Comparison of ENCODE assay signal across 14 cellular contexts in genomic region chr15:74038707-74039655, GRCh38. TPM values are rescaled to one million over a fixed set of nuclear protein-coding genes. Genes with fewer than 3 reads are reported as not detected.
DNase-seq lines count a peak whose midpoint lies in the region; ATAC-seq and TF ChIP-seq lines count a peak whose summit lies in the region.
"Had no signal": no experiment of that assay in that cellular context is flagged by ENCODE, and none has a peak within 500 bp of the region (broad histone marks: within the 10 kb centered on the region; RNA-seq: fewer than 3 reads in every experiment).

No MANE protein-coding gene starts in this region.

- TF ChIP-seq EP300 in gastroesophageal sphincter (IDR thresholded peaks at IDR 0.05), result no peak

- peak; percentile 58 for DNase-seq in EH (ENCODE audit: low read depth)
- peak; percentile 89 for DNase-seq in amniotic epithelial cell (ENCODE audit: low read depth)
- DNase-seq in smooth muscle cell (lab: John Stamatoyannopoulos, UW; ENCODE audit: unreplicated experiment), result no peak
- DNase-seq in iPS-NIHi7 (ENCODE audit: extremely low spot score), result no peak
- DNase-seq: DMS53; NCI-H82; stimulated activated naive CD4-positive, alpha-beta T cell treated with Interleukin-2 at 50 U/mL for 16 hours had no signal

- H3K36me3 ChIP-seq in gastroesophageal sphincter (peaks cover 0 to 74% of the 10 kb centered on the region in 2 donors), smooth muscle cell (ENCODE audit: low read depth) (no peaks in the 10 kb centered on the region)

- no peaks in the 10 kb centered on the region for H3K79me2 ChIP-seq in smooth muscle cell (ENCODE audit: low read depth)

- H3K27ac ChIP-seq in gastroesophageal sphincter (peak overlapping the region in 3 of 4 donors; percentile 52 to 73 (median 63)), smooth muscle cell (ENCODE audit: low read depth) (peak overlapping the region; percentile 98)
- H3K27ac ChIP-seq: pancreas, SK-N-MC had no signal

- H3K9me3 ChIP-seq in gastroesophageal sphincter (no peaks in the 10 kb centered on the region), smooth muscle cell (replicated peaks; ENCODE audit: low read depth) (no peaks in the 10 kb centered on the region)
- H3K9me3 ChIP-seq: breast epithelium, pancreas had no signal

- H3K9ac ChIP-seq in smooth muscle cell (ENCODE audit: low read depth), result no peak overlapping the region

- H3K4me2 ChIP-seq in smooth muscle cell, result peak overlapping the region; percentile 80

- H4K20me1 ChIP-seq in smooth muscle cell (ENCODE audit: low read depth), result no peaks in the 10 kb centered on the region

- 53 to 55% methylated on average over 3 to 6 of the region's 9 CpGs for WGBS in gastroesophageal sphincter (ENCODE audit: low coverage in 1 of 2), 2 donors
- 68% methylated on average over 9 of the region's 9 CpGs for WGBS in smooth muscle cell (ENCODE audit: low lambda C conversion rate)

- TF ChIP-seq CTCF in gastroesophageal sphincter (IDR thresholded peaks at IDR 0.05) (no peak), smooth muscle cell (IDR thresholded peaks at IDR 0.05; ENCODE audit: borderline replicate concordance, insufficient read depth, poor library complexity, severe bottlenecking) (no peak)

- H2AFZ ChIP-seq in smooth muscle cell (ENCODE audit: low read depth), result no peak overlapping the region

- H3K4me1 ChIP-seq in gastroesophageal sphincter (peaks cover 0 to 58% (median 20%) of the 10 kb centered on the region in 3 donors), smooth muscle cell (ENCODE audit: low read depth) (peaks cover 18% of the 10 kb centered on the region)
- H3K4me1 ChIP-seq: breast epithelium, pancreas had no signal

- H3K4me3 ChIP-seq in gastroesophageal sphincter (no peak overlapping the region), smooth muscle cell (no peak overlapping the region)
- H3K4me3 ChIP-seq: breast epithelium, pancreas, SK-N-MC had no signal

- TF ChIP-seq POLR2A in gastroesophageal sphincter (IDR thresholded peaks at IDR 0.05), result no peak

- no peak for ATAC-seq in gastroesophageal sphincter
- no peak for ATAC-seq in HG02970 (IDR thresholded peaks at IDR 0.05; ENCODE audit: low FRiP score, unreplicated experiment)
- ATAC-seq in GM21717 (IDR thresholded peaks at IDR 0.05; ENCODE audit: unreplicated experiment), result no peak
- ATAC-seq: activated T-helper 17 cell treated with anti-CD3 and anti-CD28 coated beads, Interleukin-2, amount 50 U/mL, for 72 hours; pancreas had no signal

- H3F3A ChIP-seq in smooth muscle cell (ENCODE audit: low read depth), result peaks cover 14% of the 10 kb centered on the region

- H3K27me3 ChIP-seq in gastroesophageal sphincter, result no peaks in the 10 kb centered on the region
- no peaks in the 10 kb centered on the region for H3K27me3 ChIP-seq in smooth muscle cell (ENCODE audit: low read depth)
- H3K27me3 ChIP-seq: breast epithelium, pancreas had no signal

RNA-seq across cellular contexts. Expression of gene GOLGA6A, which starts 43.4 kb away (rescaled TPM):
- total RNA-seq in gastroesophageal sphincter, result 1 to 10 TPM in 1 of 4 donors, under 1 TPM in 2, not detected in 1; 0.15 to 1.3 (median 0.31) TPM
- total RNA-seq in smooth muscle cell, result 0.09 and 0.13 TPM in 2 replicates
- polyA plus RNA-seq in smooth muscle cell, result 0.14 TPM in 1 of 2 replicates, not detected in the other
- total RNA-seq: pancreas had no signal
- polyA plus RNA-seq: pancreas had no signal

RNA-seq across cellular contexts. Expression of gene PML, which starts 44.5 kb away (rescaled TPM):
- total RNA-seq in gastroesophageal sphincter, result 10 to 100 TPM; 24.1 to 75.1 (median 52.1) TPM
- total RNA-seq in smooth muscle cell, result 21.6 and 34.1 TPM in 2 replicates
- polyA plus RNA-seq in smooth muscle cell, result 33.7 and 39.4 TPM in 2 replicates

RNA-seq across cellular contexts. Expression of gene STOML1, which starts 46.9 kb away (rescaled TPM):
- total RNA-seq in gastroesophageal sphincter, result 10 to 100 TPM in 3 of 4 donors, 1 to 10 TPM in 1; 8.1 to 21.7 (median 13.7) TPM
- 9.3 and 12.4 TPM in 2 replicates for total RNA-seq in smooth muscle cell
- polyA plus RNA-seq in smooth muscle cell, result 23.7 and 27.5 TPM in 2 replicates

Comparison
In these comparisons a context has a peak if more than half of its experiments do, and no peak if none do; other contexts are left out.
1. DNase-seq: peak in EH (single experiment) and amniotic epithelial cell (single experiment); none in smooth muscle cell (single experiment) and iPS-NIHi7 (single experiment).